In the genomic region with DNA sequence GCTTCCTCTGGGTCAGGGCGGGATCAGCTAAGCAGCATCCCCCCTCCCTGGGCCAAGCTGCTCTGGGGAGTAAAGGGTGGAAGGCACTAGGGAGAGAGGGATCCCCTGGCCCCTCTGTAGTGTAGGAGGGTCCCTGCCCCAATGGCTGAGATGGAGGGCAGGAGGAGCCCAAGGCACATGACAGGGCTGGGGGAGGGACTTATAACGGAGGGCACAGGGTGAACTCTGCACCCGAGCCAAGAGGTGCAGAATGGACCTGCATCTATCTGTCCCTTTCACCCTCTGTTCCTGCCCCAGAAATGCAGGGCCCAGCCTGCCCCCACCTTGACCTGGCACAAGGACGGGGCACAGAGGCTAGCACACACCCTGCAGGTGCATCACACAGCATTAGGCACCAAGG, we compare ENCODE assay signal across 16 cellular contexts. TPM values are rescaled to one million over a fixed set of nuclear protein-coding genes. Genes with fewer than 3 reads are reported as not detected.
DNase-seq lines count a peak whose midpoint lies in the region; ATAC-seq and TF ChIP-seq lines count a peak whose summit lies in the region.
"Had no signal": no experiment of that assay in that cellular context is flagged by ENCODE, and none has a peak within 500 bp of the region (broad histone marks: within the 10 kb centered on the region; RNA-seq: fewer than 3 reads in every experiment).

No MANE protein-coding gene starts in this region.

- ATAC-seq in T-helper 17 cell = no peak
- ATAC-seq in HG02678 (IDR thresholded peaks at IDR 0.05; ENCODE audit: unreplicated experiment) = no peak
- no peak for ATAC-seq in left lobe of liver
- ATAC-seq in HG02571 (IDR thresholded peaks at IDR 0.05; ENCODE audit: unreplicated experiment) = no peak

- H3K4me3 ChIP-seq in breast epithelium = no peak overlapping the region
- H3K4me3 ChIP-seq in KMS-11 (IDR thresholded peaks at IDR 0.05; ENCODE audit: insufficient read depth, low read depth, low read length) = no peak overlapping the region
- no peak overlapping the region for H3K4me3 ChIP-seq in osteoblast (ENCODE audit: insufficient read depth, low read length)
- H3K4me3 ChIP-seq: SJSA1 had no signal

- H3K9me3 ChIP-seq in breast epithelium (no peaks in the 10 kb centered on the region), T-helper 17 cell (ENCODE audit: control insufficient read depth, low read length, poor library complexity, severe bottlenecking) (no peaks in the 10 kb centered on the region), osteoblast (ENCODE audit: low read depth, low read length) (no peaks in the 10 kb centered on the region)
- H3K9me3 ChIP-seq: SJSA1 had no signal

- CTCF ChIA-PET in MCF 10A (lab: Yijun Ruan, JAX) = interaction anchor here (0.6 to 9.3 kb wide), 6 partner anchors 11 to 78 kb away, joined by 3 to 275 read pairs (median 6); a partner anchor contains a TSS

- H3K4me3 Mint-ChIP-seq in MCF 10A (ENCODE audit: unreplicated experiment) (no peak overlapping the region), T-helper 17 cell (no peak overlapping the region)

- DNase-seq in MCF 10A (ENCODE audit: unreplicated experiment) (no peak), breast epithelium (ENCODE audit: low spot score in 2 of 2) (no peak), T-helper 17 cell (no peak), osteoblast (ENCODE audit: insufficient read length, low spot score, missing footprints) (peak; percentile 53), left lobe of liver (ENCODE audit: low spot score) (no peak)
- DNase-seq: C1 segment of cervical spinal cord; DMS79; NCI-H1105 treated with DMSO at 0.1 percent for 48 hours; NCI-H1694; NCI-H2081 treated with DMSO at 0.1 percent for 48 hours; NK-92 treated with Interleukin-12 subunit alpha and Interleukin-12 subunit beta, amount 100 ng/mL, for 24 hours had no signal

- no peaks in the 10 kb centered on the region for H3K27me3 ChIP-seq in breast epithelium
- no peaks in the 10 kb centered on the region for H3K27me3 ChIP-seq in KMS-11 (ENCODE audit: insufficient read depth, low read depth)
- H3K27me3 ChIP-seq in osteoblast (ENCODE audit: insufficient read depth, low read length) = no peaks in the 10 kb centered on the region
- H3K27me3 ChIP-seq: SJSA1 had no signal

- H4K20me1 ChIP-seq in KMS-11 (ENCODE audit: insufficient read depth) (no peaks in the 10 kb centered on the region), osteoblast (ENCODE audit: insufficient read depth, low read length) (peaks cover 5% of the 10 kb centered on the region)

- BruUV-seq in MCF 10A (replicated peaks; lab: Mats Ljungman, UMichigan) = TSS peak; percentile 64

- H3K9me3 Mint-ChIP-seq in MCF 10A (ENCODE audit: unreplicated experiment) = no peaks in the 10 kb centered on the region

- H3K36me3 ChIP-seq in breast epithelium = peaks cover 12% of the 10 kb centered on the region
- no peaks in the 10 kb centered on the region for H3K36me3 ChIP-seq in KMS-11 (ENCODE audit: insufficient read depth)
- H3K36me3 ChIP-seq in osteoblast (ENCODE audit: insufficient read depth, low read length) = peaks cover 57% of the 10 kb centered on the region

- H3K79me2 ChIP-seq in KMS-11 (ENCODE audit: insufficient read depth, low read depth) (peaks cover 32% of the 10 kb centered on the region), osteoblast (ENCODE audit: insufficient read depth, low read length) (peaks cover 19% of the 10 kb centered on the region)

- intact Hi-C loops in MCF 10A (cut with micrococcal nuclease) = loop anchor here (5.0 kb wide), 1 partner anchor 56 kb away; a partner anchor contains a TSS
- intact Hi-C loops in breast epithelium (cut with DNase I; ENCODE audit: low total_unique reads) = loop anchor here (5.0 kb wide), 1 partner anchor 54 kb away; no protein-coding TSS in a partner anchor

- H3K36me3 Mint-ChIP-seq in MCF 10A (ENCODE audit: insufficient read depth, unreplicated experiment) (peaks cover 39% of the 10 kb centered on the region), T-helper 17 cell (ENCODE audit: low read depth) (peaks cover 7% of the 10 kb centered on the region)

- TF ChIP-seq CTCF in MCF 10A (IDR thresholded peaks at IDR 0.05; ENCODE audit: unreplicated experiment) (no peak), breast epithelium (IDR thresholded peaks at IDR 0.05) (no peak), KMS-11 (conservative IDR thresholded peaks at IDR 0.05; ENCODE audit: low read depth, low read length) (no peak), osteoblast (IDR thresholded peaks at IDR 0.05; ENCODE audit: extremely low read depth, low read depth, low read length) (no peak)

- H3K9ac ChIP-seq in KMS-11 = no peak overlapping the region

- H3K4me1 Mint-ChIP-seq in MCF 10A (ENCODE audit: insufficient read depth, unreplicated experiment) = peaks cover 13% of the 10 kb centered on the region
- peaks cover 74% of the 10 kb centered on the region for H3K4me1 Mint-ChIP-seq in T-helper 17 cell

- H2AFZ ChIP-seq in KMS-11 (ENCODE audit: low read depth) (no peak overlapping the region), osteoblast (ENCODE audit: low read length) (no peak overlapping the region)

- no peak overlapping the region for H3K27ac ChIP-seq in breast epithelium
- H3K27ac ChIP-seq in KMS-11 = no peak overlapping the region
- H3K27ac ChIP-seq in osteoblast (ENCODE audit: low read depth, low read length) = no peak overlapping the region
- H3K27ac ChIP-seq: SJSA1 had no signal

- H3K4me2 ChIP-seq in KMS-11 (peak overlapping the region; percentile 6; the same call in 1 of the 2 replicates), osteoblast (ENCODE audit: insufficient read depth, low read length) (no peak overlapping the region)

- H3K4me1 ChIP-seq in breast epithelium = peaks cover 0 to 5% of the 10 kb centered on the region in 2 donors
- peaks cover 64% of the 10 kb centered on the region for H3K4me1 ChIP-seq in KMS-11 (ENCODE audit: low read depth, poor library complexity, severe bottlenecking)
- peaks cover 18% of the 10 kb centered on the region for H3K4me1 ChIP-seq in osteoblast (ENCODE audit: insufficient read depth, low read length)

- H3K27me3 Mint-ChIP-seq in MCF 10A (ENCODE audit: insufficient read depth, unreplicated experiment) (no peaks in the 10 kb centered on the region), T-helper 17 cell (no peaks in the 10 kb centered on the region)

- H3K27ac Mint-ChIP-seq in MCF 10A (ENCODE audit: low read depth, unreplicated experiment) (no peak overlapping the region), T-helper 17 cell (peak overlapping the region; percentile 63)

- no peak for TF ChIP-seq POLR2A in breast epithelium (IDR thresholded peaks at IDR 0.05)

- POLR2A ChIA-PET in MCF 10A (lab: Yijun Ruan, JAX) = interaction anchor here (0.6 to 1.0 kb wide), 2 partner anchors 41 to 51 kb away, joined by 3 to 5 read pairs; a partner anchor contains a TSS

RNA-seq across cellular contexts. Expression of a gene that starts 3.8 kb away (rescaled TPM):
- total RNA-seq in MCF 10A (2022) (1.0 and 1.1 TPM in 2 replicates), breast epithelium (1 to 10 TPM; 1.1 to 2.9 (median 2.9) TPM), T-helper 17 cell (100 to 1,000 TPM; 306 to 367 TPM), osteoblast (0.88 and 1.1 TPM in 2 replicates), left lobe of liver (8.6 TPM)
- total RNA-seq: NCI-H460 had no signal

RNA-seq across cellular contexts. Expression of a gene that starts 21.2 kb away (rescaled TPM):
- total RNA-seq in MCF 10A (2022) = 30.9 and 43.7 TPM in 2 replicates
- 10 to 100 TPM; 12.2 to 39.8 (median 23.3) TPM for total RNA-seq in breast epithelium
- 10 to 100 TPM; 57.6 to 57.8 TPM for total RNA-seq in T-helper 17 cell
- 46.6 and 49.9 TPM in 2 replicates for total RNA-seq in osteoblast
- 2.5 TPM for total RNA-seq in left lobe of liver

RNA-seq across cellular contexts. Expression of a gene that starts 30.1 kb away (rescaled TPM):
- total RNA-seq in MCF 10A (2022) (22.7 and 30.8 TPM in 2 replicates), breast epithelium (10 to 100 TPM; 60.2 to 74.1 (median 68.8) TPM), T-helper 17 cell (10 to 100 TPM; 57.2 to 61.0 TPM), osteoblast (9.1 and 9.4 TPM in 2 replicates), left lobe of liver (53.6 TPM)

RNA-seq across cellular contexts. Expression of a gene that starts 30.3 kb away (rescaled TPM):
- total RNA-seq in MCF 10A (2022) (34.9 and 36.2 TPM in 2 replicates), breast epithelium (10 to 100 TPM; 17.9 to 22.0 (median 19.3) TPM), T-helper 17 cell (10 to 100 TPM; 24.3 to 34.6 TPM), osteoblast (14.7 and 19.5 TPM in 2 replicates), left lobe of liver (25.9 TPM)

RNA-seq across cellular contexts. Expression of a gene that starts 57.3 kb away (rescaled TPM):
- total RNA-seq in MCF 10A (2022) = 9.8 and 12.1 TPM in 2 replicates
- total RNA-seq in breast epithelium = 1 to 10 TPM in 2 of 3 donors, under 1 TPM in 1; 0.33 to 1.3 (median 1.2) TPM
- total RNA-seq in T-helper 17 cell = under 1 TPM; 0.30 to 0.83 TPM
- 0.72 and 1.8 TPM in 2 replicates for total RNA-seq in osteoblast
- 0.73 TPM for total RNA-seq in left lobe of liver

Comparison
In these comparisons a context has a peak if more than half of its experiments do, and no peak if none do; other contexts are left out.
1. RNA of a gene that starts 3.8 kb away (total RNA-seq): 306 to 367 TPM in T-helper 17 cell; 8.6 TPM in left lobe of liver (single experiment), 1.1 to 2.9 TPM in breast epithelium, 0.88 to 1.1 TPM in osteoblast and 1.0 to 1.1 TPM in MCF 10A; every median in the first group is over 10 times any median in the second.